In genomic region chr16:78289844-78290277, GRCh38 we compare ENCODE assay signal across 1 cellular context.
TF ChIP-seq lines count a peak whose summit lies in the region.

No MANE protein-coding gene starts in this region.

TF ChIP-seq in HepG2, 621 proteins besides CTCF, POLR2A, EP300 and RAD21 (continued from another document):
- TF ChIP-seq TRAFD1 (CRISPR knock-in tag; IDR thresholded peaks at IDR 0.05; ENCODE audit: borderline replicate concordance) = no peak
- TF ChIP-seq ZNF446 (CRISPR knock-in tag; IDR thresholded peaks at IDR 0.05) = no peak
- no peak for TF ChIP-seq HHEX (CRISPR knock-in tag; IDR thresholded peaks at IDR 0.05)
- TF ChIP-seq SCMH1 (CRISPR knock-in tag; IDR thresholded peaks at IDR 0.05; ENCODE audit: borderline replicate concordance) = no peak
- no peak for TF ChIP-seq ZNF614 (CRISPR knock-in tag; IDR thresholded peaks at IDR 0.05; ENCODE audit: borderline replicate concordance)
- TF ChIP-seq JUN (CRISPR knock-in tag; IDR thresholded peaks at IDR 0.05) = no peak
- TF ChIP-seq ZMYM4 (CRISPR knock-in tag; IDR thresholded peaks at IDR 0.05) = peak; percentile 61; the same call in 1 of the 2 replicates
- 0 out of 2 replicates have a peak, but pooled peaks have one; percentile 23 for TF ChIP-seq ZNF740 (CRISPR knock-in tag; IDR thresholded peaks at IDR 0.05)
- TF ChIP-seq FOXO1 (CRISPR knock-in tag; IDR thresholded peaks at IDR 0.05) = no peak
- no peak for TF ChIP-seq ATM (IDR thresholded peaks at IDR 0.05; ENCODE audit: borderline replicate concordance)
- no peak for TF ChIP-seq ZNF234 (CRISPR knock-in tag; conservative IDR thresholded peaks at IDR 0.05)
- no peak for TF ChIP-seq ZNF580 (CRISPR knock-in tag; IDR thresholded peaks at IDR 0.05; ENCODE audit: borderline replicate concordance, low read depth)
- TF ChIP-seq UBTF (CRISPR knock-in tag; IDR thresholded peaks at IDR 0.05) = no peak
- no peak for TF ChIP-seq EZH2 (conservative IDR thresholded peaks at IDR 0.05; ENCODE audit: low read depth, low read length)
- TF ChIP-seq ZBTB25 (CRISPR knock-in tag; IDR thresholded peaks at IDR 0.05) = no peak
- TF ChIP-seq NFATC3 (CRISPR knock-in tag; IDR thresholded peaks at IDR 0.05) = no peak
- no peak for TF ChIP-seq MAF1 (CRISPR knock-in tag; IDR thresholded peaks at IDR 0.05; ENCODE audit: borderline replicate concordance)
- TF ChIP-seq ATF2 (CRISPR knock-in tag; IDR thresholded peaks at IDR 0.05) = no peak
- TF ChIP-seq SMARCE1 (IDR thresholded peaks at IDR 0.05; ENCODE audit: borderline replicate concordance) = no peak
- no peak for TF ChIP-seq KLF6 (CRISPR knock-in tag; IDR thresholded peaks at IDR 0.05)
- no peak for TF ChIP-seq ZNF691 (CRISPR knock-in tag; IDR thresholded peaks at IDR 0.05; ENCODE audit: borderline replicate concordance, low read depth)
- TF ChIP-seq ATF7 (IDR thresholded peaks at IDR 0.05) = peak; percentile 83
- no peak for TF ChIP-seq ATF7 (CRISPR knock-in tag; IDR thresholded peaks at IDR 0.05)
- TF ChIP-seq SALL1 (CRISPR knock-in tag; IDR thresholded peaks at IDR 0.05) = no peak
- no peak for TF ChIP-seq THAP11 (CRISPR knock-in tag; IDR thresholded peaks at IDR 0.05)
- no peak for TF ChIP-seq ZNF501 (CRISPR knock-in tag; IDR thresholded peaks at IDR 0.05)
